Comparison of ENCODE assay signal across 11 cellular contexts in genomic region chr19:56155124-56155687, GRCh38. TPM values are rescaled to one million over a fixed set of nuclear protein-coding genes. Genes with fewer than 3 reads are reported as not detected.
DNase-seq lines count a peak whose midpoint lies in the region; ATAC-seq, FAIRE-seq and TF ChIP-seq lines count a peak whose summit lies in the region.
"Had no signal": no experiment of that assay in that cellular context is flagged by ENCODE, and none has a peak within 500 bp of the region (broad histone marks: within the 10 kb centered on the region; RNA-seq: fewer than 3 reads in every experiment).

No MANE protein-coding gene starts in this region.

- H3K4me2 ChIP-seq in A549 (no peak overlapping the region), astrocyte (ENCODE audit: low read length) (no peak overlapping the region)

- no peak for TF ChIP-seq POLR2A in A549 (IDR thresholded peaks at IDR 0.05; ENCODE audit: low read length)

- no peaks in the 10 kb centered on the region for H3K27me3 ChIP-seq in astrocyte (ENCODE audit: insufficient read depth, low read length)
- H3K27me3 ChIP-seq: vagina had no signal

- no peaks in the 10 kb centered on the region for H3K36me3 ChIP-seq in astrocyte (ENCODE audit: insufficient read depth, low read length)

- POLR2A ChIA-PET in A549 (lab: Yijun Ruan, JAX) = no interaction called here

- H3K27ac ChIP-seq in A549 = no peak overlapping the region
- no peak overlapping the region for H3K27ac ChIP-seq in astrocyte (ENCODE audit: low read depth, low read length)
- H3K27ac ChIP-seq: vagina had no signal

- H3K36me3 Mint-ChIP-seq in astrocyte (ENCODE audit: low read depth, unreplicated experiment) = peaks cover 24% of the 10 kb centered on the region

- peaks cover 11% of the 10 kb centered on the region for H3K4me1 Mint-ChIP-seq in astrocyte (ENCODE audit: low read depth, unreplicated experiment)

- H3K4me1 ChIP-seq in A549 (no peaks in the 10 kb centered on the region), astrocyte (ENCODE audit: insufficient read depth, low read length) (no peaks in the 10 kb centered on the region)
- H3K4me1 ChIP-seq: vagina had no signal

- FAIRE-seq in A549 (lab: Jason Lieb, UNC) (no peak), astrocyte (lab: Jason Lieb, UNC) (no peak)

- CTCF ChIA-PET in A549 (lab: Yijun Ruan, JAX) = interaction anchor here (0.5 to 2.3 kb wide), 19 partner anchors 9 to 802 kb away, joined by 3 to 8 read pairs (median 4); partner anchors contain the start of gene GALP

- no peak overlapping the region for H2AFZ ChIP-seq in astrocyte (ENCODE audit: low read depth, low read length)

- no peak overlapping the region for H3K27ac Mint-ChIP-seq in astrocyte (ENCODE audit: unreplicated experiment)

- no peak overlapping the region for H3K9ac ChIP-seq in astrocyte (ENCODE audit: low read length)

- H3K9me3 ChIP-seq in A549 (no peaks in the 10 kb centered on the region), astrocyte (ENCODE audit: insufficient read depth, low read depth, low read length) (peaks cover 3% of the 10 kb centered on the region)
- H3K9me3 ChIP-seq: vagina had no signal

- H3K4me3 ChIP-seq in A549 (no peak overlapping the region), astrocyte (ENCODE audit: insufficient read depth, low read depth, low read length) (no peak overlapping the region)
- H3K4me3 ChIP-seq: vagina had no signal

- H3K4me3 Mint-ChIP-seq in astrocyte (ENCODE audit: unreplicated experiment) = no peak overlapping the region

- peak in 1 of 2 experiments; percentile 45; a peak in 2 of 5 replicates for TF ChIP-seq RAD21 in A549 (conservative IDR thresholded peaks at IDR 0.05 in 1 of 2, IDR thresholded peaks at IDR 0.05 in 1 of 2)

- H3K9me3 Mint-ChIP-seq in astrocyte (ENCODE audit: unreplicated experiment) = no peaks in the 10 kb centered on the region

- no peak for TF ChIP-seq EP300 in A549 (IDR thresholded peaks at IDR 0.05)

- ATAC-seq in A549 (peak; percentile 58 to 81; a peak in 5 of 6 replicates), HG03342 (IDR thresholded peaks at IDR 0.05; ENCODE audit: unreplicated experiment) (no peak), HG03457 (IDR thresholded peaks at IDR 0.05; ENCODE audit: unreplicated experiment) (no peak)

- peaks cover 33% of the 10 kb centered on the region for H4K20me1 ChIP-seq in astrocyte (ENCODE audit: insufficient read depth, low read length)

- no peaks in the 10 kb centered on the region for H3K27me3 Mint-ChIP-seq in astrocyte (ENCODE audit: low read depth, unreplicated experiment)

- TF ChIP-seq CTCF in A549 (IDR thresholded peaks at IDR 0.05) = peak; percentile 23; the same call in 2 of the 3 replicates
- peak; percentile 41; the same call in 1 of the 2 replicates for TF ChIP-seq CTCF in GM12874 (IDR thresholded peaks at IDR 0.05; ENCODE audit: insufficient read depth, low read depth, low read length)
- peak; percentile 3 for TF ChIP-seq CTCF in astrocyte (IDR thresholded peaks at IDR 0.05; ENCODE audit: insufficient read depth, low read depth, low read length)

- WGBS in A549 (ENCODE audit: missing lambda C conversion rate) = 77% methylated on average over 17 of the region's 17 CpGs

- peaks cover 17% of the 10 kb centered on the region for H3K79me2 ChIP-seq in astrocyte (ENCODE audit: insufficient read depth, low read length)

- DNase-seq in A549 (ENCODE audit: low read depth in 1 of 2, low spot score in 1 of 2) (peak; percentile 31 to 36), astrocyte (ENCODE audit: low read depth) (no peak), iPS-NIHi7 (ENCODE audit: extremely low spot score) (peak; percentile 81), ureter (ENCODE audit: low spot score) (no peak), C1 segment of cervical spinal cord (lab: John Stamatoyannopoulos, UW) (no peak)
- DNase-seq: GOT3 had no signal

TF ChIP-seq in A549, 52 proteins besides CTCF, POLR2A, EP300 and RAD21:
- TF ChIP-seq CBX2 (IDR thresholded peaks at IDR 0.05; ENCODE audit: borderline replicate concordance, low read depth) (no peak), KDM5A (IDR thresholded peaks at IDR 0.05) (no peak), NPAS2 (CRISPR knock-in tag; IDR thresholded peaks at IDR 0.05; ENCODE audit: borderline replicate concordance) (no peak), HOXA7 (CRISPR knock-in tag; IDR thresholded peaks at IDR 0.05) (no peak), RARB (CRISPR knock-in tag; IDR thresholded peaks at IDR 0.05) (no peak), JUN (IDR thresholded peaks at IDR 0.05) (no peak), POLR2AphosphoS2 (conservative IDR thresholded peaks at IDR 0.05; ENCODE audit: low read length) (no peak), BCL3 (IDR thresholded peaks at IDR 0.05) (no peak)
- TF ChIP-seq, protein P1, sequence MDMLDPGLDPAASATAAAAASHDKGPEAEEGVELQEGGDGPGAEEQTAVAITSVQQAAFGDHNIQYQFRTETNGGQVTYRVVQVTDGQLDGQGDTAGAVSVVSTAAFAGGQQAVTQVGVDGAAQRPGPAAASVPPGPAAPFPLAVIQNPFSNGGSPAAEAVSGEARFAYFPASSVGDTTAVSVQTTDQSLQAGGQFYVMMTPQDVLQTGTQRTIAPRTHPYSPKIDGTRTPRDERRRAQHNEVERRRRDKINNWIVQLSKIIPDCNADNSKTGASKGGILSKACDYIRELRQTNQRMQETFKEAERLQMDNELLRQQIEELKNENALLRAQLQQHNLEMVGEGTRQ (IDR thresholded peaks at IDR 0.05) = no peak
- TF ChIP-seq, protein P2, sequence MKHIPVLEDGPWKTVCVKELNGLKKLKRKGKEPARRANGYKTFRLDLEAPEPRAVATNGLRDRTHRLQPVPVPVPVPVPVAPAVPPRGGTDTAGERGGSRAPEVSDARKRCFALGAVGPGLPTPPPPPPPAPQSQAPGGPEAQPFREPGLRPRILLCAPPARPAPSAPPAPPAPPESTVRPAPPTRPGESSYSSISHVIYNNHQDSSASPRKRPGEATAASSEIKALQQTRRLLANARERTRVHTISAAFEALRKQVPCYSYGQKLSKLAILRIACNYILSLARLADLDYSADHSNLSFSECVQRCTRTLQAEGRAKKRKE (CRISPR knock-in tag; IDR thresholded peaks at IDR 0.05; ENCODE audit: low read depth) = no peak
- TF ChIP-seq, protein P3, sequence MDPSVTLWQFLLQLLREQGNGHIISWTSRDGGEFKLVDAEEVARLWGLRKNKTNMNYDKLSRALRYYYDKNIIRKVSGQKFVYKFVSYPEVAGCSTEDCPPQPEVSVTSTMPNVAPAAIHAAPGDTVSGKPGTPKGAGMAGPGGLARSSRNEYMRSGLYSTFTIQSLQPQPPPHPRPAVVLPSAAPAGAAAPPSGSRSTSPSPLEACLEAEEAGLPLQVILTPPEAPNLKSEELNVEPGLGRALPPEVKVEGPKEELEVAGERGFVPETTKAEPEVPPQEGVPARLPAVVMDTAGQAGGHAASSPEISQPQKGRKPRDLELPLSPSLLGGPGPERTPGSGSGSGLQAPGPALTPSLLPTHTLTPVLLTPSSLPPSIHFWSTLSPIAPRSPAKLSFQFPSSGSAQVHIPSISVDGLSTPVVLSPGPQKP (IDR thresholded peaks at IDR 0.05; ENCODE audit: low read depth, low read length) = no peak

RNA-seq across cellular contexts. Expression of gene ZNF444, which starts 14.1 kb away (rescaled TPM):
- polyA plus RNA-seq in A549 (2011; rRNA removed) (10.5 and 16.5 TPM in 2 replicates), A549 (2017; fragmentation: RNase III; extraction: RNeasy Plus Mini Kit Qiagen cat#74134 plus additional on column Dnase treatment) (23.1 to 26.2 TPM (median 25.5 TPM) in 3 replicates)
- polyA plus RNA-seq in A549 (2012; cell fraction: cytosol; rRNA removed) = 25.2 and 37.2 TPM in 2 replicates
- polyA plus RNA-seq in A549 (2012; cell fraction: nucleus; rRNA removed) = 65.0 and 72.7 TPM in 2 replicates
- 15.4 and 15.6 TPM in 2 replicates for polyA minus RNA-seq in A549 (2011; rRNA and poly(A)+ RNA removed)
- total RNA-seq in astrocyte (34.7 and 34.8 TPM in 2 replicates), ureter (25.8 TPM)

RNA-seq across cellular contexts. Expression of gene GALP, which starts 20.6 kb away (rescaled TPM):
- polyA plus RNA-seq in A549 (2011; rRNA removed) (not detected in 2 replicates), A549 (2017; fragmentation: RNase III; extraction: RNeasy Plus Mini Kit Qiagen cat#74134 plus additional on column Dnase treatment) (not detected in 3 replicates)
- not detected in 2 replicates for polyA plus RNA-seq in A549 (2012; cell fraction: cytosol; rRNA removed)
- not detected in 2 replicates for polyA plus RNA-seq in A549 (2012; cell fraction: nucleus; rRNA removed)
- polyA minus RNA-seq in A549 (2011; rRNA and poly(A)+ RNA removed) = not detected in 2 replicates
- total RNA-seq in astrocyte (not detected in 2 replicates), ureter (not detected)
- total RNA-seq: G401, vagina had no signal

RNA-seq across cellular contexts. Expression of gene ZNF787, which starts 34.1 kb away (rescaled TPM):
- polyA plus RNA-seq in A549 (2011; rRNA removed) = 10.7 and 12.5 TPM in 2 replicates
- 30.2 and 54.5 TPM in 2 replicates for polyA plus RNA-seq in A549 (2012; cell fraction: cytosol; rRNA removed)
- polyA plus RNA-seq in A549 (2012; cell fraction: nucleus; rRNA removed) = 44.0 and 78.8 TPM in 2 replicates
- polyA plus RNA-seq in A549 (2017; fragmentation: RNase III; extraction: RNeasy Plus Mini Kit Qiagen cat#74134 plus additional on column Dnase treatment) = 35.1 to 39.3 TPM (median 36.7 TPM) in 3 replicates
- 7.8 and 9.9 TPM in 2 replicates for polyA minus RNA-seq in A549 (2011; rRNA and poly(A)+ RNA removed)
- 35.0 and 36.3 TPM in 2 replicates for total RNA-seq in astrocyte
- 32.4 TPM for total RNA-seq in ureter

RNA-seq across cellular contexts. Expression of gene ZSCAN5B, which starts 42.4 kb away (rescaled TPM):
- 0.07 TPM in 1 of 2 replicates, not detected in the other for polyA plus RNA-seq in A549 (2011; rRNA removed)
- not detected in 2 replicates for polyA plus RNA-seq in A549 (2012; cell fraction: cytosol; rRNA removed)
- polyA plus RNA-seq in A549 (2012; cell fraction: nucleus; rRNA removed) = not detected in 2 replicates
- polyA plus RNA-seq in A549 (2017; fragmentation: RNase III; extraction: RNeasy Plus Mini Kit Qiagen cat#74134 plus additional on column Dnase treatment) = not detected in 3 replicates
- 0.62 TPM in 1 of 2 replicates, not detected in the other for polyA minus RNA-seq in A549 (2011; rRNA and poly(A)+ RNA removed)
- not detected in 2 replicates for total RNA-seq in astrocyte
- not detected for total RNA-seq in ureter
- total RNA-seq: G401, vagina had no signal

RNA-seq across cellular contexts. Expression of gene ZSCAN5C, which starts 46.9 kb away (rescaled TPM):
- polyA plus RNA-seq in A549 (2011; rRNA removed) = not detected in 2 replicates
- not detected in 2 replicates for polyA plus RNA-seq in A549 (2012; cell fraction: cytosol; rRNA removed)
- not detected in 2 replicates for polyA plus RNA-seq in A549 (2012; cell fraction: nucleus; rRNA removed)
- polyA plus RNA-seq in A549 (2017; fragmentation: RNase III; extraction: RNeasy Plus Mini Kit Qiagen cat#74134 plus additional on column Dnase treatment) = not detected in 3 replicates
- not detected in 2 replicates for polyA minus RNA-seq in A549 (2011; rRNA and poly(A)+ RNA removed)
- not detected in 2 replicates for total RNA-seq in astrocyte
- not detected for total RNA-seq in ureter
- total RNA-seq: G401, vagina had no signal

Comparison
In these comparisons a context has a peak if more than half of its experiments do, and no peak if none do; other contexts are left out.
1. ATAC-seq: peak in A549 (2 of 2); none in HG03342 (single experiment) and HG03457 (single experiment).
2. DNase-seq: peak in A549 (2 of 2) and iPS-NIHi7 (single experiment); none in astrocyte (single experiment), ureter (single experiment) and C1 segment of cervical spinal cord (0 of 14).
3. Peak in every context shown above with its lines, with median percentiles within 50 percentile points of each other: CTCF ChIP-seq.